ENCODE assay signal across 20 cellular contexts in genomic region chr4:175412161-175412560, GRCh38.
DNase-seq lines count a peak whose midpoint lies in the region; ATAC-seq, FAIRE-seq and TF ChIP-seq lines count a peak whose summit lies in the region.
"Had no signal": no experiment of that assay in that cellular context is flagged by ENCODE, and none has a peak within 500 bp of the region (broad histone marks: within the 10 kb centered on the region; RNA-seq: fewer than 3 reads in every experiment).

No MANE protein-coding gene starts in this region.

- in situ Hi-C loops in brain microvascular endothelial cell (cut with HindIII; ENCODE audit: low pct_ligation_motif_present, low sequenced_read_pairs) = no loop called here
- in situ Hi-C loops in HAP-1 (cut with MboI; ENCODE audit: low sequenced_read_pairs) = no loop called here

- H3K27me3 ChIP-seq in brain microvascular endothelial cell (replicated peaks) = no peaks in the 10 kb centered on the region
- no peaks in the 10 kb centered on the region for H3K27me3 ChIP-seq in HAP-1 (ENCODE audit: low read depth)
- H3K27me3 ChIP-seq: cardiac muscle cell, SJCRH30 had no signal

- H3K4me1 ChIP-seq in kidney (ENCODE audit: control insufficient read depth in 1 of 2, insufficient read depth in 1 of 2, low read depth in 1 of 2, low read length in 2 of 2) (no peaks in the 10 kb centered on the region), HAP-1 (no peaks in the 10 kb centered on the region)
- H3K4me1 ChIP-seq: SJCRH30 had no signal

- H3K27ac ChIP-seq in brain microvascular endothelial cell = peak overlapping the region; percentile 37
- H3K27ac ChIP-seq in kidney (ENCODE audit: low read depth in 2 of 2, low read length in 2 of 2) = no peak overlapping the region
- H3K27ac ChIP-seq: cardiac muscle cell, SJCRH30 had no signal

- TF ChIP-seq CTCF in AG09309 (IDR thresholded peaks at IDR 0.05; ENCODE audit: control insufficient read depth, insufficient read depth, low read depth, low read length, missing control alignments) (no peak), HFFc6 (IDR thresholded peaks at IDR 0.05) (no peak), brain microvascular endothelial cell (IDR thresholded peaks at IDR 0.05; ENCODE audit: low read depth, low read length, missing control alignments) (no peak), kidney (IDR thresholded peaks at IDR 0.05; ENCODE audit: borderline replicate concordance, extremely low read depth, insufficient read depth) (no peak)

- peaks cover 0 to 4% of the 10 kb centered on the region in 2 donors for H3K9me3 ChIP-seq in kidney (ENCODE audit: control insufficient read depth in 1 of 2, low read length in 2 of 2)
- H3K9me3 ChIP-seq in HAP-1 = no peaks in the 10 kb centered on the region
- H3K9me3 ChIP-seq: SJCRH30 had no signal

- intact Hi-C loops in kidney (cut with DNase I) = no loop called here

- no peak overlapping the region for H3K4me3 ChIP-seq in AG09309 (ENCODE audit: control insufficient read depth, low read depth, low read length)
- no peak overlapping the region for H3K4me3 ChIP-seq in brain microvascular endothelial cell (ENCODE audit: low read depth, low read length)
- no peak overlapping the region for H3K4me3 ChIP-seq in kidney (ENCODE audit: low read length in 2 of 2)
- no peak overlapping the region for H3K4me3 ChIP-seq in HAP-1
- H3K4me3 ChIP-seq: cardiac muscle cell, mucosa of descending colon, SJCRH30 had no signal

- peak; percentile 71 for DNase-seq in AG09309 (ENCODE audit: low read depth)
- peak; percentile 38 for DNase-seq in HFFc6
- no peak for DNase-seq in brain microvascular endothelial cell
- peak; percentile 39 for DNase-seq in kidney
- no peak for DNase-seq in HuH-7.5 (ENCODE audit: low spot score)
- DNase-seq in HAP-1 (ENCODE audit: low spot score in 2 of 2) = no peak
- DNase-seq: activated CD4-positive, alpha-beta T cell treated with anti-CD3 and anti-CD28 coated beads for 1 hour; dermis blood vessel endothelial cell; DMS153; Karpas-422; mucosa of descending colon; NCI-H1092 treated with DMSO at 0.1 percent for 48 hours; SJCRH30 had no signal

- H3K9me3 Mint-ChIP-seq in HFFc6 = peaks cover 6% of the 10 kb centered on the region; the same call in 1 of the 2 replicates

- H3K4me3 Mint-ChIP-seq in HFFc6 = peak overlapping the region; percentile 47

- peaks cover 65% of the 10 kb centered on the region for H3K4me1 Mint-ChIP-seq in HFFc6 (ENCODE audit: low read depth)

- H3K27me3 Mint-ChIP-seq in HFFc6 (ENCODE audit: insufficient read depth) = no peaks in the 10 kb centered on the region; the same call in 1 of the 2 replicates

- no peak for ATAC-seq in activated CD4-positive, CD25-positive, alpha-beta regulatory T cell treated with anti-CD3 and anti-CD28 coated beads, Interleukin-2, amount 50 U/mL, for 24 hours
- no peak for ATAC-seq in GM21717 (IDR thresholded peaks at IDR 0.05; ENCODE audit: unreplicated experiment)
- ATAC-seq: activated naive CD4-positive, alpha-beta T cell treated with anti-CD3 and anti-CD28 coated beads, Interleukin-2, amount 50 U/mL, for 72 hours; left lobe of liver; mucosa of descending colon had no signal

- H3K27ac Mint-ChIP-seq in HFFc6 = peak overlapping the region; percentile 78
- H3K27ac Mint-ChIP-seq: activated naive CD4-positive, alpha-beta T cell treated with anti-CD3 and anti-CD28 coated beads, Interleukin-2, amount 50 U/mL, for 72 hours had no signal

- H3K36me3 ChIP-seq in brain microvascular endothelial cell (replicated peaks) = no peaks in the 10 kb centered on the region
- no peaks in the 10 kb centered on the region for H3K36me3 ChIP-seq in kidney (ENCODE audit: control insufficient read depth in 1 of 2, insufficient read depth in 2 of 2, low read length in 2 of 2)
- no peaks in the 10 kb centered on the region for H3K36me3 ChIP-seq in HAP-1 (replicated peaks)
- H3K36me3 ChIP-seq: cardiac muscle cell, SJCRH30 had no signal

- peaks cover 13% of the 10 kb centered on the region for H3K36me3 Mint-ChIP-seq in HFFc6 (ENCODE audit: low read depth)

- H3K9ac ChIP-seq in kidney (ENCODE audit: low read length in 2 of 2) = no peak overlapping the region

- FAIRE-seq in kidney (lab: Jason Lieb, UNC) = no peak
- FAIRE-seq: A204.1, urothelium cell line had no signal

Comparison
In these comparisons a context has a peak if more than half of its experiments do, and no peak if none do; other contexts are left out.
1. DNase-seq: peak in AG09309 (single experiment), HFFc6 (single experiment) and kidney (single experiment); none in brain microvascular endothelial cell (single experiment), HuH-7.5 (single experiment) and HAP-1 (0 of 2).